Comparison of ENCODE assay signal across 7 cellular contexts in genomic region chr5:151141535-151141934, GRCh38. TPM values are rescaled to one million over a fixed set of nuclear protein-coding genes. Genes with fewer than 3 reads are reported as not detected.
DNase-seq lines count a peak whose midpoint lies in the region; ATAC-seq lines count a peak whose summit lies in the region.

No MANE protein-coding gene starts in this region.

- H3K4me3 Mint-ChIP-seq in activated T-cell treated with anti-CD3 and anti-CD28 coated beads, Interleukin-2, amount 50 U/mL, for 72 hours: peak overlapping the region; percentile 78

- DNase-seq in activated T-cell treated with anti-CD3 and anti-CD28 coated beads, Interleukin-2, amount 50 U/mL, for 72 hours: peak; percentile 65 to 70
- DNase-seq in iPS-NIHi11 (ENCODE audit: low spot score) (peak; percentile 63), NCI-H510A (lab: John Stamatoyannopoulos, UW) (no peak), dedifferentiated amniotic fluid mesenchymal stem cell (ENCODE audit: extremely low spot score) (no peak)

- peak overlapping the region; percentile 28 to 60 for H3K4me3 ChIP-seq in stomach smooth muscle (ENCODE audit: low read length in 2 of 2)

- H3K4me1 ChIP-seq in stomach smooth muscle (ENCODE audit: control insufficient read depth, insufficient read depth, low read length): peaks cover 60% of the 10 kb centered on the region

- no peaks in the 10 kb centered on the region for H3K27me3 ChIP-seq in stomach smooth muscle (ENCODE audit: control insufficient read depth in 1 of 2, insufficient read depth in 2 of 2, low read length in 2 of 2)

- no peaks in the 10 kb centered on the region for H3K27me3 Mint-ChIP-seq in activated T-cell treated with anti-CD3 and anti-CD28 coated beads, Interleukin-2, amount 50 U/mL, for 72 hours (ENCODE audit: low read depth)

- peaks cover 19 to 21% of the 10 kb centered on the region in 2 donors for H3K36me3 Mint-ChIP-seq in activated T-cell treated with anti-CD3 and anti-CD28 coated beads, Interleukin-2, amount 50 U/mL, for 72 hours (ENCODE audit: insufficient read depth in 2 of 2)

- peaks cover 81% of the 10 kb centered on the region for H3K4me1 Mint-ChIP-seq in activated T-cell treated with anti-CD3 and anti-CD28 coated beads, Interleukin-2, amount 50 U/mL, for 72 hours (ENCODE audit: low read depth)

- peaks cover 37 to 50% of the 10 kb centered on the region in 2 donors for H3K36me3 ChIP-seq in stomach smooth muscle (ENCODE audit: control insufficient read depth in 2 of 2, insufficient read depth in 2 of 2, low read length in 2 of 2)

- peak; percentile 78 for ATAC-seq in GM19455 (IDR thresholded peaks at IDR 0.05; ENCODE audit: unreplicated experiment)
- ATAC-seq in HG03442 (IDR thresholded peaks at IDR 0.05; ENCODE audit: unreplicated experiment): peak; percentile 94
- ATAC-seq in activated T-cell treated with anti-CD3 and anti-CD28 coated beads, Interleukin-2, amount 50 U/mL, for 72 hours (replicated peaks in 1 of 2): peak; percentile 87 to 90

- no peaks in the 10 kb centered on the region for H3K9me3 ChIP-seq in stomach smooth muscle (ENCODE audit: control insufficient read depth in 2 of 2, low read length in 2 of 2)

- H3K9me3 Mint-ChIP-seq in activated T-cell treated with anti-CD3 and anti-CD28 coated beads, Interleukin-2, amount 50 U/mL, for 72 hours: no peaks in the 10 kb centered on the region

- peak overlapping the region; percentile 60 for H3K27ac ChIP-seq in stomach smooth muscle (ENCODE audit: low read length)

- peak overlapping the region; percentile 64 for H3K27ac Mint-ChIP-seq in activated T-cell treated with anti-CD3 and anti-CD28 coated beads, Interleukin-2, amount 50 U/mL, for 72 hours

- H3K9ac ChIP-seq in stomach smooth muscle (ENCODE audit: low read length in 2 of 2): peak overlapping the region; percentile 30 to 56

RNA-seq across cellular contexts. Expression of gene ANXA6, which starts 16.0 kb away (rescaled TPM):
- total RNA-seq in activated T-cell treated with anti-CD3 and anti-CD28 coated beads, Interleukin-2, amount 50 U/mL, for 72 hours: 100 to 1,000 TPM; 127 to 171 TPM

Comparison
In these comparisons a context has a peak if more than half of its experiments do, and no peak if none do; other contexts are left out.
1. DNase-seq: peak in activated T-cell treated with anti-CD3 and anti-CD28 coated beads, Interleukin-2, amount 50 U/mL, for 72 hours (2 of 2) and iPS-NIHi11 (single experiment); none in NCI-H510A (single experiment) and dedifferentiated amniotic fluid mesenchymal stem cell (single experiment).
2. Peak in every context shown above with its lines, with median percentiles within 50 percentile points of each other: ATAC-seq.